1 cellular context compared by ENCODE assay signal in genomic region chr2:85354286-85355072, GRCh38.
TF ChIP-seq lines count a peak whose summit lies in the region.

ELMOD3 (plus strand) TSS chr2:85354769; CDS start chr2:85357199, 2,430 bp downstream.
RETSAT (minus strand) TSS chr2:85354528; CDS start chr2:85354507, 21 bp downstream.

TF ChIP-seq in K562, 482 proteins besides CTCF, POLR2A, EP300 and RAD21 (continued from another document and continues in another):
- TF ChIP-seq ZBTB40 (IDR thresholded peaks at IDR 0.05), result no peak; the same call in 1 of the 2 replicates
- no peak for TF ChIP-seq ZBTB40 (CRISPR knock-in tag; IDR thresholded peaks at IDR 0.05)
- peak; percentile 96 for TF ChIP-seq ZFX (CRISPR knock-in tag; IDR thresholded peaks at IDR 0.05)
- no peak for TF ChIP-seq TAL1 (IDR thresholded peaks at IDR 0.05)
- peak; percentile 49; the same call in 1 of the 2 replicates for TF ChIP-seq GABPA (tag; conservative IDR thresholded peaks at IDR 0.05; ENCODE audit: low read depth)
- TF ChIP-seq PRPF4 (IDR thresholded peaks at IDR 0.05; ENCODE audit: insufficient read depth, low read depth, low read length, poor library complexity, severe bottlenecking), result no peak
- TF ChIP-seq FIP1L1 (IDR thresholded peaks at IDR 0.05; ENCODE audit: low read depth, low read length, poor library complexity, severe bottlenecking), result no peak
- TF ChIP-seq CREM (IDR thresholded peaks at IDR 0.05; ENCODE audit: low read depth), result peak; percentile 80
- no peak for TF ChIP-seq ZBTB8A (IDR thresholded peaks at IDR 0.05; ENCODE audit: partially characterized antibody)
- no peak for TF ChIP-seq MAFK (IDR thresholded peaks at IDR 0.05; ENCODE audit: low read length)
- TF ChIP-seq SLC30A9 (CRISPR knock-in tag; IDR thresholded peaks at IDR 0.05), result no peak
- no peak for TF ChIP-seq NBN (IDR thresholded peaks at IDR 0.05; ENCODE audit: low read depth)
- TF ChIP-seq ZNF77 (CRISPR knock-in tag; IDR thresholded peaks at IDR 0.05), result no peak
- TF ChIP-seq, protein P1, sequence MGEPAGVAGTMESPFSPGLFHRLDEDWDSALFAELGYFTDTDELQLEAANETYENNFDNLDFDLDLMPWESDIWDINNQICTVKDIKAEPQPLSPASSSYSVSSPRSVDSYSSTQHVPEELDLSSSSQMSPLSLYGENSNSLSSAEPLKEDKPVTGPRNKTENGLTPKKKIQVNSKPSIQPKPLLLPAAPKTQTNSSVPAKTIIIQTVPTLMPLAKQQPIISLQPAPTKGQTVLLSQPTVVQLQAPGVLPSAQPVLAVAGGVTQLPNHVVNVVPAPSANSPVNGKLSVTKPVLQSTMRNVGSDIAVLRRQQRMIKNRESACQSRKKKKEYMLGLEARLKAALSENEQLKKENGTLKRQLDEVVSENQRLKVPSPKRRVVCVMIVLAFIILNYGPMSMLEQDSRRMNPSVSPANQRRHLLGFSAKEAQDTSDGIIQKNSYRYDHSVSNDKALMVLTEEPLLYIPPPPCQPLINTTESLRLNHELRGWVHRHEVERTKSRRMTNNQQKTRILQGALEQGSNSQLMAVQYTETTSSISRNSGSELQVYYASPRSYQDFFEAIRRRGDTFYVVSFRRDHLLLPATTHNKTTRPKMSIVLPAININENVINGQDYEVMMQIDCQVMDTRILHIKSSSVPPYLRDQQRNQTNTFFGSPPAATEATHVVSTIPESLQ (CRISPR knock-in tag; IDR thresholded peaks at IDR 0.05), result no peak
- TF ChIP-seq XRCC5 (IDR thresholded peaks at IDR 0.05; ENCODE audit: low read depth, low read length), result 0 out of 2 replicates have a peak, but pooled peaks have one; percentile 18
- TF ChIP-seq SMARCB1 (IDR thresholded peaks at IDR 0.05; ENCODE audit: insufficient read length, low read depth), result no peak
- TF ChIP-seq POLR2H (tag; IDR thresholded peaks at IDR 0.05; ENCODE audit: low read depth), result peak; percentile 90
- TF ChIP-seq TOE1 (IDR thresholded peaks at IDR 0.05; ENCODE audit: borderline replicate concordance), result peak; percentile 89
- no peak for TF ChIP-seq TOE1 (CRISPR knock-in tag; IDR thresholded peaks at IDR 0.05; ENCODE audit: borderline replicate concordance, low read depth)
- no peak for TF ChIP-seq ETV6 (IDR thresholded peaks at IDR 0.05; ENCODE audit: borderline replicate concordance in 1 of 2, low read depth in 2 of 2, low read length in 1 of 2)
- no peak for TF ChIP-seq ETV6 (CRISPR knock-in tag; IDR thresholded peaks at IDR 0.05; ENCODE audit: borderline replicate concordance)
- no peak for TF ChIP-seq ZNF354B (CRISPR knock-in tag; IDR thresholded peaks at IDR 0.05)
- no peak for TF ChIP-seq TCFL5 (CRISPR knock-in tag; conservative IDR thresholded peaks at IDR 0.05)
- peak; percentile 100 for TF ChIP-seq MTA3 (IDR thresholded peaks at IDR 0.05; ENCODE audit: borderline replicate concordance)
- TF ChIP-seq ZFP30 (CRISPR knock-in tag; IDR thresholded peaks at IDR 0.05; ENCODE audit: borderline replicate concordance), result no peak
- TF ChIP-seq SIRT6 (IDR thresholded peaks at IDR 0.05; ENCODE audit: low read depth, low read length), result no peak
- no peak for TF ChIP-seq HSF4 (CRISPR knock-in tag; IDR thresholded peaks at IDR 0.05; ENCODE audit: borderline replicate concordance)
- no peak for TF ChIP-seq ZNF551 (CRISPR knock-in tag; IDR thresholded peaks at IDR 0.05)
- TF ChIP-seq, protein P2, sequence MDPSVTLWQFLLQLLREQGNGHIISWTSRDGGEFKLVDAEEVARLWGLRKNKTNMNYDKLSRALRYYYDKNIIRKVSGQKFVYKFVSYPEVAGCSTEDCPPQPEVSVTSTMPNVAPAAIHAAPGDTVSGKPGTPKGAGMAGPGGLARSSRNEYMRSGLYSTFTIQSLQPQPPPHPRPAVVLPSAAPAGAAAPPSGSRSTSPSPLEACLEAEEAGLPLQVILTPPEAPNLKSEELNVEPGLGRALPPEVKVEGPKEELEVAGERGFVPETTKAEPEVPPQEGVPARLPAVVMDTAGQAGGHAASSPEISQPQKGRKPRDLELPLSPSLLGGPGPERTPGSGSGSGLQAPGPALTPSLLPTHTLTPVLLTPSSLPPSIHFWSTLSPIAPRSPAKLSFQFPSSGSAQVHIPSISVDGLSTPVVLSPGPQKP (CRISPR knock-in tag; IDR thresholded peaks at IDR 0.05), result no peak
- TF ChIP-seq SMARCA5 (IDR thresholded peaks at IDR 0.05), result no peak
- no peak for TF ChIP-seq SNIP1 (IDR thresholded peaks at IDR 0.05; ENCODE audit: low read depth)
- TF ChIP-seq CHD2 (IDR thresholded peaks at IDR 0.05; ENCODE audit: low read depth, low read length), result peak; percentile 10; the same call in 1 of the 2 replicates
- TF ChIP-seq FOXM1 (IDR thresholded peaks at IDR 0.05; ENCODE audit: low read depth), result no peak
- no peak for TF ChIP-seq FOXM1 (CRISPR knock-in tag; IDR thresholded peaks at IDR 0.05; ENCODE audit: low read depth)
- no peak for TF ChIP-seq ADNP (tag; IDR thresholded peaks at IDR 0.05)
- no peak for TF ChIP-seq TCF3 (CRISPR knock-in tag; IDR thresholded peaks at IDR 0.05)
- TF ChIP-seq LARP7 (IDR thresholded peaks at IDR 0.05), result no peak
- TF ChIP-seq ARNT (IDR thresholded peaks at IDR 0.05), result no peak
- peak; percentile 35; the same call in 1 of the 2 replicates for TF ChIP-seq PREB (CRISPR knock-in tag; IDR thresholded peaks at IDR 0.05)
- TF ChIP-seq EP400 (IDR thresholded peaks at IDR 0.05), result peak; percentile 40
- TF ChIP-seq, protein P3, sequence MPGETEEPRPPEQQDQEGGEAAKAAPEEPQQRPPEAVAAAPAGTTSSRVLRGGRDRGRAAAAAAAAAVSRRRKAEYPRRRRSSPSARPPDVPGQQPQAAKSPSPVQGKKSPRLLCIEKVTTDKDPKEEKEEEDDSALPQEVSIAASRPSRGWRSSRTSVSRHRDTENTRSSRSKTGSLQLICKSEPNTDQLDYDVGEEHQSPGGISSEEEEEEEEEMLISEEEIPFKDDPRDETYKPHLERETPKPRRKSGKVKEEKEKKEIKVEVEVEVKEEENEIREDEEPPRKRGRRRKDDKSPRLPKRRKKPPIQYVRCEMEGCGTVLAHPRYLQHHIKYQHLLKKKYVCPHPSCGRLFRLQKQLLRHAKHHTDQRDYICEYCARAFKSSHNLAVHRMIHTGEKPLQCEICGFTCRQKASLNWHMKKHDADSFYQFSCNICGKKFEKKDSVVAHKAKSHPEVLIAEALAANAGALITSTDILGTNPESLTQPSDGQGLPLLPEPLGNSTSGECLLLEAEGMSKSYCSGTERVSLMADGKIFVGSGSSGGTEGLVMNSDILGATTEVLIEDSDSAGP (CRISPR knock-in tag; IDR thresholded peaks at IDR 0.05), result no peak
- no peak for TF ChIP-seq HDGF (IDR thresholded peaks at IDR 0.05)
- no peak for TF ChIP-seq STAT5B (CRISPR knock-in tag; IDR thresholded peaks at IDR 0.05)
- TF ChIP-seq NFRKB (IDR thresholded peaks at IDR 0.05; ENCODE audit: low read depth), result no peak
- TF ChIP-seq SNRNP70 (optimal IDR thresholded peaks at IDR 0.05; ENCODE audit: low read depth, low read length), result no peak
- TF ChIP-seq XRCC4 (IDR thresholded peaks at IDR 0.05; ENCODE audit: extremely low read depth, insufficient read depth, insufficient read length), result no peak
- TF ChIP-seq, protein P4, sequence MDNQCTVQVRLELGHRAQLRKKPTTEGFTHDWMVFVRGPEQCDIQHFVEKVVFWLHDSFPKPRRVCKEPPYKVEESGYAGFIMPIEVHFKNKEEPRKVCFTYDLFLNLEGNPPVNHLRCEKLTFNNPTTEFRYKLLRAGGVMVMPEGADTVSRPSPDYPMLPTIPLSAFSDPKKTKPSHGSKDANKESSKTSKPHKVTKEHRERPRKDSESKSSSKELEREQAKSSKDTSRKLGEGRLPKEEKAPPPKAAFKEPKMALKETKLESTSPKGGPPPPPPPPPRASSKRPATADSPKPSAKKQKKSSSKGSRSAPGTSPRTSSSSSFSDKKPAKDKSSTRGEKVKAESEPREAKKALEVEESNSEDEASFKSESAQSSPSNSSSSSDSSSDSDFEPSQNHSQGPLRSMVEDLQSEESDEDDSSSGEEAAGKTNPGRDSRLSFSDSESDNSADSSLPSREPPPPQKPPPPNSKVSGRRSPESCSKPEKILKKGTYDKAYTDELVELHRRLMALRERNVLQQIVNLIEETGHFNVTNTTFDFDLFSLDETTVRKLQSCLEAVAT (IDR thresholded peaks at IDR 0.05), result no peak
- TF ChIP-seq MYC (IDR thresholded peaks at IDR 0.05; ENCODE audit: low read depth, low read length), result peak; percentile 54; the same call in 1 of the 2 replicates
- TF ChIP-seq MYC (CRISPR knock-in tag; IDR thresholded peaks at IDR 0.05; ENCODE audit: borderline replicate concordance, low read depth), result no peak
- no peak for TF ChIP-seq HNRNPUL1 (IDR thresholded peaks at IDR 0.05; ENCODE audit: low read length)
- no peak for TF ChIP-seq TEAD2 (tag; IDR thresholded peaks at IDR 0.05)
- TF ChIP-seq SIN3B (IDR thresholded peaks at IDR 0.05; ENCODE audit: low read depth), result no peak
- no peak for TF ChIP-seq NFE2L1 (tag; IDR thresholded peaks at IDR 0.05; ENCODE audit: borderline replicate concordance, low read depth)
- TF ChIP-seq ZNF655 (CRISPR knock-in tag; IDR thresholded peaks at IDR 0.05), result no peak
- TF ChIP-seq ZNF165 (CRISPR knock-in tag; IDR thresholded peaks at IDR 0.05; ENCODE audit: borderline replicate concordance), result no peak
- no peak for TF ChIP-seq ZNF707 (CRISPR knock-in tag; conservative IDR thresholded peaks at IDR 0.05)
- TF ChIP-seq RFX5 (IDR thresholded peaks at IDR 0.05; ENCODE audit: low read depth, low read length), result no peak
- TF ChIP-seq SAFB2 (IDR thresholded peaks at IDR 0.05; ENCODE audit: borderline replicate concordance, low read depth, low read length, severe bottlenecking), result no peak
- no peak for TF ChIP-seq KDM1A (IDR thresholded peaks at IDR 0.05)
- no peak for TF ChIP-seq HIVEP1 (CRISPR knock-in tag; IDR thresholded peaks at IDR 0.05)
